11 cellular contexts compared by ENCODE assay signal in the genomic region with DNA sequence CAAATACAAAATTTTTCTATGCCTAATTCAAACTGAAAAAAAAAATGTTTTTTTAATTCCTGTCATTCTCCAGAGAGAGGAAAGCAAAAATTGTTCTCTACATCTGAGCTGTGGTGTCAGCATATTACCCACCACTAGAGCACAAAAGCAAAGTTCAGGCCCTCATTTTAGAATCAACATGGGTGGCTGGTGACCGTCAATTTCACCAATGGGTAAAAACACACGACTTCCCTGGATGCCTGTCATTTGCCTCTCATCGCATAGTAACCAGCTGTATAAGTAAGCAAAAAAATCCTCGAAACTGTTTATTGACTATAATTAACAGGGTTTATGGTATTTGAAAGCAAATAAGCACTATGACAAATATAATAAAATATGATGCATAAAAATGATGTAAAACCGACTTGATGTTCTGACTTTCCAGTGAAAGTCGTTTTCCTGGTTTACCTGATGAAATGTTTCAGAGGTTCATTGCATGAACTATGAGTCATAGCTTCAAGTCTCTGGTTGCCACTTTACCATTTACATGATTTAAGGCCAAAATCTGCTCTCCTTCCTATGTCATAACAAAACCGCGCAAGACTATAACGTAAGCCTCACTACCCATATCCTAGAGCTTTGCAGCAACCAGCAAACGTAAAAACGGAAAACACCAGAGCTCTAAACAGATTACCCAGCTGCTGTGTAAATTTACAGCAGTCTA.
DNase-seq lines count a peak whose midpoint lies in the region; ATAC-seq, FAIRE-seq and TF ChIP-seq lines count a peak whose summit lies in the region.
"Had no signal": no experiment of that assay in that cellular context is flagged by ENCODE, and none has a peak within 500 bp of the region (broad histone marks: within the 10 kb centered on the region; RNA-seq: fewer than 3 reads in every experiment).

No MANE protein-coding gene starts in this region.

- peak overlapping the region; percentile 90 for H3K4me2 ChIP-seq in keratinocyte (ENCODE audit: control insufficient read depth, extremely low read depth, insufficient read depth, low read depth, low read length)

- H2AFZ ChIP-seq in keratinocyte (ENCODE audit: control insufficient read depth, low read length) = peak overlapping the region; percentile 32

- no peaks in the 10 kb centered on the region for H3K36me3 Mint-ChIP-seq in CD4-positive, alpha-beta memory T cell
- H3K36me3 Mint-ChIP-seq in activated naive CD8-positive, alpha-beta T cell treated with anti-CD3 and anti-CD28 coated beads for 36 hours = no peaks in the 10 kb centered on the region

- H3K27me3 ChIP-seq in CD4-positive, alpha-beta memory T cell (ENCODE audit: insufficient read depth, low read length) = no peaks in the 10 kb centered on the region
- no peaks in the 10 kb centered on the region for H3K27me3 ChIP-seq in keratinocyte (ENCODE audit: control insufficient read depth, extremely low read depth, insufficient read depth, low read length)
- H3K27me3 ChIP-seq: gastroesophageal sphincter had no signal

- TF ChIP-seq CTCF in LNCaP clone FGC (IDR thresholded peaks at IDR 0.05; ENCODE audit: control insufficient read depth, extremely low read depth, insufficient read depth) (no peak), keratinocyte (optimal IDR thresholded peaks at IDR 0.05 in 1 of 3, IDR thresholded peaks at IDR 0.05 in 1 of 3, conservative IDR thresholded peaks at IDR 0.05 in 1 of 3; ENCODE audit: extremely low read depth in 1 of 3, insufficient read depth in 2 of 3, low read length in 3 of 3) (peak in 1 of 3 experiments; percentile 28)

- peaks cover 2 to 3% of the 10 kb centered on the region in 2 donors for H3K27me3 Mint-ChIP-seq in CD4-positive, alpha-beta memory T cell
- H3K27me3 Mint-ChIP-seq in activated naive CD8-positive, alpha-beta T cell treated with anti-CD3 and anti-CD28 coated beads for 36 hours = peaks cover 18% of the 10 kb centered on the region

- ATAC-seq in HG03460 (IDR thresholded peaks at IDR 0.05; ENCODE audit: unreplicated experiment) (no peak), HG03354 (IDR thresholded peaks at IDR 0.05; ENCODE audit: poor library complexity, severe bottlenecking, unreplicated experiment) (no peak)
- ATAC-seq: left ventricle myocardium superior had no signal

- H3K9me1 ChIP-seq in keratinocyte (ENCODE audit: control insufficient read depth, extremely low read depth, insufficient read depth, low read length) = no peaks in the 10 kb centered on the region

- H3K27ac Mint-ChIP-seq in CD4-positive, alpha-beta memory T cell = peak overlapping the region; percentile 3 to 92 (median 49)
- H3K27ac Mint-ChIP-seq in activated naive CD8-positive, alpha-beta T cell treated with anti-CD3 and anti-CD28 coated beads for 36 hours = peak overlapping the region; percentile 1

- POLR2A ChIA-PET in CD4-positive, alpha-beta memory T cell (lab: Charles Lee; ENCODE audit: partially characterized antibody) = interaction anchor here (1.2 to 4.0 kb wide), 3 partner anchors 11 to 24 kb away, joined by 3 to 29 read pairs (median 8); no protein-coding TSS in a partner anchor

- H3K27ac ChIP-seq in CD4-positive, alpha-beta memory T cell (ENCODE audit: low read depth, low read length) = peak overlapping the region; percentile 48
- peak overlapping the region; percentile 94 for H3K27ac ChIP-seq in keratinocyte (ENCODE audit: control insufficient read depth, insufficient read depth, low read length)

- peak in 4 of 5 donors; percentile 44 to 65 (median 56) for DNase-seq in CD4-positive, alpha-beta memory T cell
- DNase-seq in LNCaP clone FGC (ENCODE audit: low read depth) = peak; percentile 88
- no peak for DNase-seq in activated naive CD8-positive, alpha-beta T cell treated with anti-CD3 and anti-CD28 coated beads for 36 hours
- DNase-seq in keratinocyte (ENCODE audit: low read depth, low spot score) = peak; percentile 92
- DNase-seq in HTR-8/SVneo (ENCODE audit: insufficient read length, low spot score) = no peak
- no peak for DNase-seq in RPMI8226
- DNase-seq: left ventricle myocardium superior had no signal

- intact Hi-C loops in CD4-positive, alpha-beta memory T cell (cut with micrococcal nuclease) = loop anchor here (2.0 kb wide), 1 partner anchor 17 kb away; no protein-coding TSS in a partner anchor

- H4K20me1 ChIP-seq in keratinocyte (ENCODE audit: control insufficient read depth, extremely low read depth, insufficient read depth, low read length) = no peaks in the 10 kb centered on the region

- H3K4me1 ChIP-seq in CD4-positive, alpha-beta memory T cell (ENCODE audit: insufficient read depth, low read length) = peaks cover 20% of the 10 kb centered on the region
- H3K4me1 ChIP-seq in keratinocyte (ENCODE audit: control insufficient read depth, extremely low read depth, insufficient read depth, low read length) = peaks cover 41% of the 10 kb centered on the region

- H3K4me1 Mint-ChIP-seq in CD4-positive, alpha-beta memory T cell = peaks cover 4 to 24% (median 10%) of the 10 kb centered on the region in 4 donors
- H3K4me1 Mint-ChIP-seq in activated naive CD8-positive, alpha-beta T cell treated with anti-CD3 and anti-CD28 coated beads for 36 hours = peaks cover 32% of the 10 kb centered on the region

- H3K4me3 ChIP-seq in CD4-positive, alpha-beta memory T cell (ENCODE audit: low read length in 2 of 2) = no peak overlapping the region
- H3K4me3 ChIP-seq in LNCaP clone FGC (ENCODE audit: low read depth, low read length) (no peak overlapping the region), keratinocyte (ENCODE audit: control insufficient read depth in 2 of 3, extremely low read depth in 1 of 3, insufficient read depth in 2 of 3, low read depth in 1 of 3, low read length in 3 of 3) (peak overlapping the region in 2 of 3 experiments; percentile 45 to 48)
- H3K4me3 ChIP-seq: gastroesophageal sphincter, GM12878 had no signal

- peak; percentile 97 for FAIRE-seq in keratinocyte (lab: Jason Lieb, UNC)
- no peak for FAIRE-seq in HTR-8/SVneo (lab: Jason Lieb, UNC)
- FAIRE-seq: GM12878 had no signal

- no peaks in the 10 kb centered on the region for H3K9me3 Mint-ChIP-seq in CD4-positive, alpha-beta memory T cell
- H3K9me3 Mint-ChIP-seq in activated naive CD8-positive, alpha-beta T cell treated with anti-CD3 and anti-CD28 coated beads for 36 hours = no peaks in the 10 kb centered on the region

- peak overlapping the region in 6 of 8 donors; percentile 2 to 65 (median 22) for H3K4me3 Mint-ChIP-seq in CD4-positive, alpha-beta memory T cell
- peak overlapping the region; percentile 0 for H3K4me3 Mint-ChIP-seq in activated naive CD8-positive, alpha-beta T cell treated with anti-CD3 and anti-CD28 coated beads for 36 hours

- H3K9me3 ChIP-seq in CD4-positive, alpha-beta memory T cell (ENCODE audit: control insufficient read depth in 1 of 2, low read length in 2 of 2) = no peaks in the 10 kb centered on the region
- no peaks in the 10 kb centered on the region for H3K9me3 ChIP-seq in keratinocyte (ENCODE audit: control insufficient read depth, low read depth, low read length)
- H3K9me3 ChIP-seq: gastroesophageal sphincter had no signal

- no peaks in the 10 kb centered on the region for H3K36me3 ChIP-seq in CD4-positive, alpha-beta memory T cell (ENCODE audit: insufficient read depth, low read length)
- no peaks in the 10 kb centered on the region for H3K36me3 ChIP-seq in keratinocyte (ENCODE audit: control insufficient read depth in 2 of 2, extremely low read depth in 1 of 2, insufficient read depth in 2 of 2, low read length in 2 of 2)
- H3K36me3 ChIP-seq: gastroesophageal sphincter had no signal

- CTCF ChIA-PET in CD4-positive, alpha-beta memory T cell (lab: Charles Lee; ENCODE audit: partially characterized antibody) = interaction anchor here (1.1 to 2.2 kb wide), 5 partner anchors 11 to 116 kb away, joined by 3 to 8 read pairs (median 3); no protein-coding TSS in a partner anchor

- H3K79me2 ChIP-seq in keratinocyte (ENCODE audit: control insufficient read depth, insufficient read depth, low read length) = no peaks in the 10 kb centered on the region

- peak overlapping the region; percentile 67 for H3K9ac ChIP-seq in keratinocyte (ENCODE audit: control insufficient read depth, extremely low read depth, insufficient read depth, low read length)

- dilution Hi-C loops in keratinocyte (cut with MboI; ENCODE audit: extremely low pct_ligation_motif_present, low sequenced_read_pairs) = loop anchor here (25.0 kb wide), 1 partner anchor 121 kb away; no protein-coding TSS in a partner anchor

Comparison
In these comparisons a context has a peak if more than half of its experiments do, and no peak if none do; other contexts are left out.
1. DNase-seq: peak in CD4-positive, alpha-beta memory T cell (4 of 5), LNCaP clone FGC (single experiment) and keratinocyte (single experiment); none in activated naive CD8-positive, alpha-beta T cell treated with anti-CD3 and anti-CD28 coated beads for 36 hours (single experiment), HTR-8/SVneo (single experiment) and RPMI8226 (single experiment).
2. H3K4me3 ChIP-seq: peak in keratinocyte (2 of 3); none in CD4-positive, alpha-beta memory T cell (0 of 2) and LNCaP clone FGC (single experiment).